In the genomic region with DNA sequence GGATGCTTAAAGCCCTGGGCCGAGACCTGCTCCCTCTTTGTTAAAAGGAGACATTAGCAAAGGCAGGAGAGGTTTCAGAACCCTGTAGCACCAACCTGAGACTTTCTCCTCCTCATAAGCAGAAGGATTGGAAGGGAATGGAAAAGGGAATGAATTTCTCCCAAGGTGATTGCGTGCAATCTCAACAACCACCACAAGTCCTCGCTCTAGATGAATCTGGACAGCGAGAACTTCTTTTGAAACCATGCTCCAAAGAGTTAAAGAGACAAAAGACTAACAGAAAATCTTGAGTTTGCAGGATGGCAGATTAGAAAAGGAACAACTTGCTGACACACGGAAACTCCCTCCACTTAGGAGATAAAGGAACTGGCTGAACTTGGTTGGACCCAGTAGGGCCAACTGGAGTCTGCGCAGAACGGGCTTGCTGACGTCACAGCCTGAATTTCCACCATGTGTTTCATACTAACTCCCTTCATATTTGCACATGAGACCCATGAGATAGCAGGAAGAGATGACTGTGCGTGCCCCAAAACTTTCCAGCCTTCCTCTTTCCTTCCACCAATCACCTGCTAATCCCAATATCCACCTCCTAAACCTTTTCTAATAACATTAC, we compare ENCODE assay signal across 28 cellular contexts.
DNase-seq lines count a peak whose midpoint lies in the region; ATAC-seq and TF ChIP-seq lines count a peak whose summit lies in the region.
"Had no signal": no experiment of that assay in that cellular context is flagged by ENCODE, and none has a peak within 500 bp of the region (broad histone marks: within the 10 kb centered on the region; RNA-seq: fewer than 3 reads in every experiment).

No MANE protein-coding gene starts in this region.

- H3K9ac ChIP-seq in neural cell (ENCODE audit: low read length): no peak overlapping the region

- peaks cover 3% of the 10 kb centered on the region; the same call in 2 of the 3 replicates for H3K4me1 Mint-ChIP-seq in GM23338
- H3K4me1 Mint-ChIP-seq: CD14-positive monocyte; stimulated activated naive CD8-positive, alpha-beta T cell treated with anti-CD3 and anti-CD28 coated beads, Interleukin-15, amount 100 ng/mL, for 72 hours; T-helper 17 cell had no signal

- no peaks in the 10 kb centered on the region for H3K27me3 ChIP-seq in GM23338 (ENCODE audit: insufficient read depth)
- H3K27me3 ChIP-seq in neural cell (ENCODE audit: insufficient read depth, low read depth, low read length): no peaks in the 10 kb centered on the region

- H3K27me3 Mint-ChIP-seq in GM23338 (ENCODE audit: insufficient read depth, low read depth, poor library complexity): peaks cover 2% of the 10 kb centered on the region

- TF ChIP-seq RAD21 in neural cell (conservative IDR thresholded peaks at IDR 0.05): peak; percentile 15

- no peaks in the 10 kb centered on the region; the same call in 2 of the 3 replicates for H3K36me3 Mint-ChIP-seq in GM23338 (ENCODE audit: low read depth)
- H3K36me3 Mint-ChIP-seq: CD14-positive monocyte had no signal

- H3F3A ChIP-seq in GM23338 (replicated peaks; ENCODE audit: low read depth): no peaks in the 10 kb centered on the region
- H3F3A ChIP-seq in neural cell (ENCODE audit: insufficient read depth, low read length, poor library complexity, severe bottlenecking): peaks cover 6% of the 10 kb centered on the region

- no peaks in the 10 kb centered on the region for H3K9me3 ChIP-seq in neural cell (ENCODE audit: low read length)
- H3K9me3 ChIP-seq: left ventricle myocardium inferior had no signal

- no peak overlapping the region for H2AFZ ChIP-seq in GM23338
- no peak overlapping the region for H2AFZ ChIP-seq in neural cell (ENCODE audit: low read depth, low read length)

- H3K27ac ChIP-seq in GM23338 (ENCODE audit: low read depth): no peak overlapping the region
- peak overlapping the region; percentile 95 for H3K27ac ChIP-seq in neural cell (ENCODE audit: low read length)
- H3K27ac ChIP-seq: left ventricle myocardium inferior had no signal

- H3K79me2 ChIP-seq in GM23338 (replicated peaks; ENCODE audit: insufficient read depth) (no peaks in the 10 kb centered on the region), neural cell (replicated peaks; ENCODE audit: insufficient read depth, low read length) (no peaks in the 10 kb centered on the region)

- H3K4me2 ChIP-seq in GM23338: no peak overlapping the region
- no peak overlapping the region for H3K4me2 ChIP-seq in neural cell (ENCODE audit: low read length)

- ATAC-seq in GM23338 (peak; percentile 41; the same call in 2 of the 3 replicates), GM21825 (IDR thresholded peaks at IDR 0.05; ENCODE audit: unreplicated experiment) (no peak)
- ATAC-seq: activated CD4-positive, CD25-positive, alpha-beta regulatory T cell treated with anti-CD3 and anti-CD28 coated beads, Interleukin-2, amount 50 U/mL, for 24 hours; right cardiac atrium; stimulated activated naive CD8-positive, alpha-beta T cell treated with anti-CD3 and anti-CD28 coated beads, Interleukin-15, amount 100 ng/mL, for 72 hours; T-helper 17 cell had no signal

- H3K4me1 ChIP-seq in GM23338 (ENCODE audit: insufficient read depth): 0 out of 2 replicates have a peak, but pooled peaks cover 5% of the 10 kb centered on the region
- H3K4me1 ChIP-seq: left ventricle myocardium inferior had no signal

- in situ Hi-C loops in SK-MEL-5 (cut with HindIII; ENCODE audit: low pct_unique_long_range_greater_than_20kb, low sequenced_read_pairs) (no loop called here), GM13977 (cut with MboI; ENCODE audit: low pct_unique_long_range_greater_than_20kb, low sequenced_read_pairs, unreplicated experiment) (no loop called here)

- H3K4me3 ChIP-seq in GM23338: no peak overlapping the region
- H3K4me3 ChIP-seq in neural cell (ENCODE audit: low read length): no peak overlapping the region
- H3K4me3 ChIP-seq: left ventricle myocardium inferior had no signal

- no peaks in the 10 kb centered on the region for H4K20me1 ChIP-seq in GM23338 (replicated peaks; ENCODE audit: insufficient read depth)
- no peaks in the 10 kb centered on the region for H4K20me1 ChIP-seq in neural cell (ENCODE audit: insufficient read depth)

- H3K9me2 ChIP-seq in GM23338 (ENCODE audit: insufficient read depth) (no peaks in the 10 kb centered on the region), neural cell (ENCODE audit: insufficient read depth, low read length) (no peaks in the 10 kb centered on the region)

- H3K27ac Mint-ChIP-seq in GM23338: no peak overlapping the region
- H3K27ac Mint-ChIP-seq: CD14-positive monocyte; stimulated activated naive CD8-positive, alpha-beta T cell treated with anti-CD3 and anti-CD28 coated beads, Interleukin-15, amount 100 ng/mL, for 72 hours; T-helper 17 cell had no signal

- DNase-seq in COLO829 (ENCODE audit: low spot score): peak; percentile 26
- DNase-seq in GM23338 (ENCODE audit: low spot score): peak; percentile 49
- peak; percentile 67 for DNase-seq in SK-MEL-5 (ENCODE audit: low read depth, low spot score)
- no peak for DNase-seq in GM13977 (ENCODE audit: low spot score)
- DNase-seq in stimulated activated CD4-positive, alpha-beta T cell treated with anti-CD3 and anti-CD28 coated beads, Interleukin-4, amount 100 ng/mL, for 24 hours: no peak
- DNase-seq: activated CD4-positive, alpha-beta T cell treated with anti-CD3 and anti-CD28 coated beads, Interleukin-2, amount 50 U/mL, for 4 hours; activated T-cell treated with anti-CD3 and anti-CD28 coated beads, Interleukin-2, amount 50 U/mL, for 48 hours; central memory CD4-positive, alpha-beta T cell; cortex of kidney; DND-41; effector memory CD4-positive, alpha-beta T cell; erythroblast; H7; left ventricle myocardium inferior; mesendoderm; NCI-H1092 treated with DMSO at 0.1 percent for 48 hours; NCI-H1694 treated with DMSO at 0.1 percent for 48 hours; NCI-H446 treated with DMSO at 0.1 percent for 48 hours; NCI-H774; posterior cingulate gyrus; right cardiac atrium; stimulated activated CD4-positive, alpha-beta T cell treated with anti-CD3 and anti-CD28 coated beads, Interleukin-1b, Interleukin-23, amount 100 ng/mL, for 48 hours; stimulated activated naive CD8-positive, alpha-beta T cell treated with anti-CD3 and anti-CD28 coated beads, Interleukin-15, amount 100 ng/mL, for 72 hours; T-helper 17 cell had no signal

- TF ChIP-seq CTCF in GM23338 (conservative IDR thresholded peaks at IDR 0.05; ENCODE audit: low read depth in 2 of 2) (peak; percentile 20 to 42; a peak in 2 of 4 replicates), neural cell (IDR thresholded peaks at IDR 0.05; ENCODE audit: poor library complexity, severe bottlenecking) (peak; percentile 35), GM13977 (IDR thresholded peaks at IDR 0.05; ENCODE audit: extremely low read depth, insufficient read depth, missing control alignments) (no peak)

- no peak for TF ChIP-seq EP300 in neural cell (conservative IDR thresholded peaks at IDR 0.05; ENCODE audit: poor library complexity, severe bottlenecking)

- peaks cover 7% of the 10 kb centered on the region for H3K9me3 Mint-ChIP-seq in GM23338

- H3K36me3 ChIP-seq in GM23338 (ENCODE audit: insufficient read depth) (no peaks in the 10 kb centered on the region), neural cell (ENCODE audit: insufficient read depth, low read length) (no peaks in the 10 kb centered on the region)
- H3K36me3 ChIP-seq: left ventricle myocardium inferior had no signal

- no peak overlapping the region for H3K4me3 Mint-ChIP-seq in GM23338
- H3K4me3 Mint-ChIP-seq: CD14-positive monocyte; stimulated activated naive CD8-positive, alpha-beta T cell treated with anti-CD3 and anti-CD28 coated beads, Interleukin-15, amount 100 ng/mL, for 72 hours; T-helper 17 cell had no signal

TF ChIP-seq in GM23338, 12 proteins besides CTCF, POLR2A, EP300 and RAD21 (continues in another document):
- TF ChIP-seq, protein P1, sequence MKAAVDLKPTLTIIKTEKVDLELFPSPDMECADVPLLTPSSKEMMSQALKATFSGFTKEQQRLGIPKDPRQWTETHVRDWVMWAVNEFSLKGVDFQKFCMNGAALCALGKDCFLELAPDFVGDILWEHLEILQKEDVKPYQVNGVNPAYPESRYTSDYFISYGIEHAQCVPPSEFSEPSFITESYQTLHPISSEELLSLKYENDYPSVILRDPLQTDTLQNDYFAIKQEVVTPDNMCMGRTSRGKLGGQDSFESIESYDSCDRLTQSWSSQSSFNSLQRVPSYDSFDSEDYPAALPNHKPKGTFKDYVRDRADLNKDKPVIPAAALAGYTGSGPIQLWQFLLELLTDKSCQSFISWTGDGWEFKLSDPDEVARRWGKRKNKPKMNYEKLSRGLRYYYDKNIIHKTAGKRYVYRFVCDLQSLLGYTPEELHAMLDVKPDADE (IDR thresholded peaks at IDR 0.05): no peak
- no peak for TF ChIP-seq EZH2 (IDR thresholded peaks at IDR 0.05; ENCODE audit: low read depth, unreplicated experiment)

TF ChIP-seq in neural cell, 6 proteins besides CTCF, POLR2A, EP300 and RAD21 (continues in another document):
- no peak for TF ChIP-seq EZH2 (IDR thresholded peaks at IDR 0.05; ENCODE audit: borderline replicate concordance, insufficient read depth, low read length, poor library complexity, severe bottlenecking)
- TF ChIP-seq REST (IDR thresholded peaks at IDR 0.05; ENCODE audit: borderline replicate concordance): no peak
- no peak for TF ChIP-seq SMC3 (conservative IDR thresholded peaks at IDR 0.05; ENCODE audit: poor library complexity)
- no peak for TF ChIP-seq MXI1 (conservative IDR thresholded peaks at IDR 0.05; ENCODE audit: poor library complexity, severe bottlenecking)

Comparison
In these comparisons a context has a peak if more than half of its experiments do, and no peak if none do; other contexts are left out.
1. DNase-seq: peak in COLO829 (single experiment), GM23338 (single experiment) and SK-MEL-5 (single experiment); none in GM13977 (single experiment) and stimulated activated CD4-positive, alpha-beta T cell treated with anti-CD3 and anti-CD28 coated beads, Interleukin-4, amount 100 ng/mL, for 24 hours (single experiment).